In genomic region chr18:48183613-48184012, GRCh38 we compare ENCODE assay signal across 21 cellular contexts.
"Had no signal": no experiment of that assay in that cellular context is flagged by ENCODE, and none has a peak within 500 bp of the region (broad histone marks: within the 10 kb centered on the region; RNA-seq: fewer than 3 reads in every experiment).

No MANE protein-coding gene starts in this region.

- H3K4me1 ChIP-seq: ascending aorta, body of pancreas had no signal

- H3K4me3 ChIP-seq: ascending aorta, body of pancreas, PC-9 had no signal

- H3K36me3 ChIP-seq: ascending aorta had no signal

- H3K9ac ChIP-seq: SK-N-SH had no signal

- H3K27ac ChIP-seq: ascending aorta, body of pancreas, PC-9 had no signal

- H3K27me3 ChIP-seq: ascending aorta, body of pancreas had no signal

- H3K9me3 ChIP-seq: ascending aorta, body of pancreas, SK-N-SH had no signal

- DNase-seq: activated CD4-positive, alpha-beta T cell treated with anti-CD3 and anti-CD28 coated beads for 4 hours; activated CD8-positive, alpha-beta T cell treated with anti-CD3 and anti-CD28 coated beads for 36 hours; activated effector memory CD4-positive, alpha-beta T cell treated with Interleukin-2 at 50 U/mL for 16 hours; activated naive CD4-positive, alpha-beta T cell; activated T-cell treated with anti-CD3 and anti-CD28 coated beads, Interleukin-2, amount 50 U/mL, for 24 hours; amniotic stem cell; body of pancreas; central memory CD4-positive, alpha-beta T cell; Kasumi-1; KBM-7; NCI-H1048; NCI-H146; NCI-H187 treated with DMSO at 0.1 percent for 48 hours; NCI-H2081 treated with DMSO at 0.1 percent for 48 hours; NCI-H446; NCI-H524; PC-9; SK-N-SH; T-helper 1 cell had no signal

- ATAC-seq: activated CD4-positive, CD25-positive, alpha-beta regulatory T cell treated with anti-CD3 and anti-CD28 coated beads, Interleukin-2, amount 50 U/mL, for 24 hours; activated CD8-positive, alpha-beta T cell treated with anti-CD3 and anti-CD28 coated beads for 36 hours; body of pancreas had no signal
